Comparison of ENCODE assay signal across 9 cellular contexts in genomic region chr1:85652327-85652726, GRCh38.
"Had no signal": no experiment of that assay in that cellular context is flagged by ENCODE, and none has a peak within 500 bp of the region (broad histone marks: within the 10 kb centered on the region; RNA-seq: fewer than 3 reads in every experiment).

No MANE protein-coding gene starts in this region.

- H3K27ac ChIP-seq: GM23248 had no signal

- ATAC-seq: K562 had no signal

- DNase-seq: GM23248, GOT3, H7, HCEC 1CT, HFFc6, IMR-90, KG1 had no signal

- H3K4me3 Mint-ChIP-seq: HFFc6 had no signal

- H3K4me3 ChIP-seq: GM23248, K562 had no signal

- FAIRE-seq: HTR-8/SVneo, K562 had no signal

- H3K27ac Mint-ChIP-seq: HFFc6 had no signal
